ENCODE assay signal across 13 cellular contexts in the genomic region with DNA sequence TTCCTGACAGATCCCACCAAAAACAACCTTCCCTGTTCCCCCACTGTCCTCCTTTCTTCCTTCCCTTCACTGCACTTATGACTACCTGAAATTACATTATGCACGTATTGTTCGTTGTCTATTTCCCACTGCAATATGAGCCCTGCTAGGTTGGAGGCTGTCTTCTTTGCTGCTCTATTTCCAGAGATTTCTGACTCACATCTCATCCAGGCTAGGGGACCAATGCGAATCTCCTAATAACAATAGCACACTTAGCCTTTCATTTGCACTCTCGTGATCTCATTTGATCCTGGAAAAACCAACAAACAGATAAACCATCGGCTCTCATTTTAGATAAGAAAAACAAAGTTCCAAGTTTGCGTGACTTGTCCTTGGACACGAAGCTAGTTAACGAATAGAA. TPM values are rescaled to one million over a fixed set of nuclear protein-coding genes. Genes with fewer than 3 reads are reported as not detected.
DNase-seq lines count a peak whose midpoint lies in the region; ATAC-seq and TF ChIP-seq lines count a peak whose summit lies in the region.
"Had no signal": no experiment of that assay in that cellular context is flagged by ENCODE, and none has a peak within 500 bp of the region (broad histone marks: within the 10 kb centered on the region; RNA-seq: fewer than 3 reads in every experiment).

No MANE protein-coding gene starts in this region.

- H3K36me3 ChIP-seq in DND-41 (ENCODE audit: insufficient read depth, low read length) (no peaks in the 10 kb centered on the region), PC-9 (ENCODE audit: low read depth) (no peaks in the 10 kb centered on the region), rectal smooth muscle tissue (ENCODE audit: control insufficient read depth, insufficient read depth, low read length) (no peaks in the 10 kb centered on the region)

- CTCF ChIA-PET in PC-9 (lab: Charles Lee), result no interaction called here

- H2AFZ ChIP-seq in DND-41 (ENCODE audit: low read depth, low read length) (no peak overlapping the region), PC-9 (no peak overlapping the region)

- H3K9me3 Mint-ChIP-seq in endothelial cell (ENCODE audit: unreplicated experiment), result no peaks in the 10 kb centered on the region

- peaks cover 25% of the 10 kb centered on the region for H3K4me1 Mint-ChIP-seq in endothelial cell (ENCODE audit: unreplicated experiment)

- H3K4me3 Mint-ChIP-seq in endothelial cell (ENCODE audit: unreplicated experiment), result peak overlapping the region; percentile 5

- H3K4me1 ChIP-seq in DND-41 (ENCODE audit: insufficient read depth, low read length) (peaks cover 60% of the 10 kb centered on the region), PC-9 (replicated peaks; ENCODE audit: insufficient read depth) (peaks cover 24% of the 10 kb centered on the region), rectal smooth muscle tissue (ENCODE audit: control insufficient read depth, insufficient read depth, low read length) (peaks cover 3% of the 10 kb centered on the region)

- H3K27me3 ChIP-seq in DND-41 (ENCODE audit: insufficient read depth, low read length, poor library complexity) (no peaks in the 10 kb centered on the region), PC-9 (ENCODE audit: insufficient read depth, low read depth) (no peaks in the 10 kb centered on the region), rectal smooth muscle tissue (ENCODE audit: control insufficient read depth, insufficient read depth, low read length) (no peaks in the 10 kb centered on the region)
- H3K27me3 ChIP-seq: testis had no signal

- H3K4me2 ChIP-seq in DND-41 (ENCODE audit: insufficient read depth, low read length), result peak overlapping the region; percentile 87
- H3K4me2 ChIP-seq in PC-9, result peak overlapping the region; percentile 95; the same call in 1 of the 2 replicates

- no peak for ATAC-seq in DND-41 (ENCODE audit: insufficient read depth, low read depth)
- ATAC-seq: activated CD8-positive, alpha-beta T cell treated with anti-CD3 and anti-CD28 coated beads, Interleukin-2, amount 10 ng/mL, durations not matched to agents 7 days and 5 days; left colon had no signal

- no peak for DNase-seq in DND-41
- no peak for DNase-seq in PC-9
- no peak for DNase-seq in endothelial cell (ENCODE audit: low spot score)
- DNase-seq in OCI-M2 (lab: John Stamatoyannopoulos, UW; ENCODE audit: unreplicated experiment), result no peak
- DNase-seq in EL, result no peak
- no peak for DNase-seq in OCI-M1 (lab: John Stamatoyannopoulos, UW)
- no peak for DNase-seq in inferior parietal cortex (ENCODE audit: extremely low spot score)
- DNase-seq: activated CD8-positive, alpha-beta T cell treated with anti-CD3 and anti-CD28 coated beads, Interleukin-2, amount 10 ng/mL, durations not matched to agents 7 days and 5 days; left colon; NCI-H1048; NCI-H526 treated with DMSO at 0.1 percent for 48 hours; testis had no signal

- H3K9me3 ChIP-seq in DND-41 (ENCODE audit: insufficient read depth, low read length, severe bottlenecking) (no peaks in the 10 kb centered on the region), PC-9 (ENCODE audit: insufficient read depth, low read depth) (no peaks in the 10 kb centered on the region)
- H3K9me3 ChIP-seq: testis had no signal

- BruUV-seq in PC-9 (replicated peaks; lab: Mats Ljungman, UMichigan), result no TSS peak

- H3K27ac Mint-ChIP-seq in endothelial cell (ENCODE audit: unreplicated experiment), result no peak overlapping the region

- H4K20me1 ChIP-seq in DND-41 (ENCODE audit: insufficient read depth, low read length) (no peaks in the 10 kb centered on the region), PC-9 (ENCODE audit: insufficient read depth) (no peaks in the 10 kb centered on the region)

- H3K4me3 ChIP-seq in DND-41 (ENCODE audit: low read depth in 1 of 2, low read length in 2 of 2), result no peak overlapping the region
- no peak overlapping the region for H3K4me3 ChIP-seq in PC-9
- H3K4me3 ChIP-seq in rectal smooth muscle tissue (ENCODE audit: low read length), result no peak overlapping the region

- H3K27ac ChIP-seq in DND-41 (ENCODE audit: low read length) (no peak overlapping the region), PC-9 (no peak overlapping the region), rectal smooth muscle tissue (ENCODE audit: low read depth, low read length) (peak overlapping the region; percentile 51)

- no peaks in the 10 kb centered on the region for H3K27me3 Mint-ChIP-seq in endothelial cell (ENCODE audit: unreplicated experiment)

- POLR2A ChIA-PET in PC-9 (lab: Charles Lee; ENCODE audit: unreplicated experiment), result no interaction called here

- no peak for TF ChIP-seq CTCF in DND-41 (IDR thresholded peaks at IDR 0.05; ENCODE audit: borderline replicate concordance, extremely low read depth, low read length, poor library complexity, severe bottlenecking)
- TF ChIP-seq CTCF in PC-9 (conservative IDR thresholded peaks at IDR 0.05), result no peak
- TF ChIP-seq CTCF in endothelial cell (IDR thresholded peaks at IDR 0.05; ENCODE audit: unreplicated experiment), result no peak

- peak overlapping the region; percentile 88; the same call in 1 of the 2 replicates for H3K9ac ChIP-seq in DND-41 (ENCODE audit: low read depth, low read length)
- H3K9ac ChIP-seq in rectal smooth muscle tissue (ENCODE audit: low read length), result no peak overlapping the region

- no peaks in the 10 kb centered on the region for H3K36me3 Mint-ChIP-seq in endothelial cell (ENCODE audit: low read depth, unreplicated experiment)

- H3K79me2 ChIP-seq in DND-41 (ENCODE audit: insufficient read depth, low read length), result peaks cover 36% of the 10 kb centered on the region
- no peaks in the 10 kb centered on the region for H3K79me2 ChIP-seq in PC-9 (ENCODE audit: low read depth)

- no peaks in the 10 kb centered on the region for H3K9me2 ChIP-seq in PC-9 (ENCODE audit: insufficient read depth)

- H3F3A ChIP-seq in PC-9 (ENCODE audit: insufficient read depth, low read depth), result 0 out of 2 replicates have a peak, but pooled peaks cover 6% of the 10 kb centered on the region

- intact Hi-C loops in PC-9 (cut with micrococcal nuclease; ENCODE audit: unreplicated experiment), result loop anchor here (2.0 to 10.0 kb wide), 3 partner anchors 117 to 435 kb away; no protein-coding TSS in a partner anchor

RNA-seq across cellular contexts. Expression of a gene that starts 1.4 kb away (rescaled TPM):
- total RNA-seq in PC-9 (2021) (4.6 and 4.7 TPM in 2 replicates), endothelial cell (ENCODE audit: unreplicated experiment) (4.3 TPM)
